8 cellular contexts compared by ENCODE assay signal in genomic region chr13:44142540-44142867, GRCh38.
DNase-seq lines count a peak whose midpoint lies in the region; ATAC-seq and TF ChIP-seq lines count a peak whose summit lies in the region.

No MANE protein-coding gene starts in this region.

- CTCF ChIA-PET in activated B cell treated with CpG ODN at 0.5 μM for 24 hours (lab: Charles Lee) = interaction anchor here (0.8 to 1.1 kb wide), 2 partner anchors 294 to 296 kb away, joined by 3 read pairs; no protein-coding TSS in a partner anchor

- H3K27ac Mint-ChIP-seq in activated B cell treated with CpG ODN at 0.5 μM for 24 hours = peak overlapping the region; percentile 86

- DNase-seq in HAP-1 (ENCODE audit: low spot score in 2 of 2) = no peak
- DNase-seq in activated B cell treated with CpG ODN at 0.5 μM for 24 hours = no peak
- DNase-seq in left ventricle myocardium inferior = no peak
- DNase-seq in LoVo (ENCODE audit: low spot score) = no peak
- no peak for DNase-seq in NCI-H524 (lab: John Stamatoyannopoulos, UW)

- intact Hi-C loops in activated B cell treated with CpG ODN at 0.5 μM for 24 hours (cut with micrococcal nuclease) (loop anchor here (1.0 to 10.0 kb wide), 7 partner anchors 117 to 1868 kb away; partner anchors contain the start of genes AKAP11, CCDC122, COG3 and GPALPP1), left ventricle myocardium inferior (cut with micrococcal nuclease) (no loop called here)

- no peaks in the 10 kb centered on the region for H3K36me3 ChIP-seq in HAP-1 (replicated peaks)
- no peaks in the 10 kb centered on the region for H3K36me3 ChIP-seq in left ventricle myocardium inferior
- no peaks in the 10 kb centered on the region for H3K36me3 ChIP-seq in skeletal muscle satellite cell (ENCODE audit: insufficient read depth, low read length)

- H3K4me3 Mint-ChIP-seq in activated B cell treated with CpG ODN at 0.5 μM for 24 hours = peak overlapping the region; percentile 93

- H3K4me3 ChIP-seq in HAP-1 = peak overlapping the region; percentile 43
- peak overlapping the region; percentile 68 for H3K4me3 ChIP-seq in left ventricle myocardium inferior
- H3K4me3 ChIP-seq in skeletal muscle satellite cell (ENCODE audit: low read length) = peak overlapping the region; percentile 75

- in situ Hi-C loops in HAP-1 (cut with MboI; ENCODE audit: low sequenced_read_pairs) = no loop called here

- no peaks in the 10 kb centered on the region for H3K36me3 Mint-ChIP-seq in activated B cell treated with CpG ODN at 0.5 μM for 24 hours (ENCODE audit: low read depth)

- POLR2A ChIA-PET in activated B cell treated with CpG ODN at 0.5 μM for 24 hours (lab: Charles Lee) = interaction anchor here (1.3 to 2.1 kb wide), 4 partner anchors 131 to 294 kb away, joined by 4 to 14 read pairs (median 10); partner anchors contain the start of genes CCDC122 and LACC1

- peak overlapping the region; percentile 90 for H3K27ac ChIP-seq in left ventricle myocardium inferior (replicated peaks)

- H3K4me1 ChIP-seq in HAP-1 (peaks cover 7% of the 10 kb centered on the region), left ventricle myocardium inferior (peaks cover 18% of the 10 kb centered on the region), skeletal muscle satellite cell (ENCODE audit: control insufficient read depth, insufficient read depth, low read length) (peaks cover 23% of the 10 kb centered on the region)

- no peaks in the 10 kb centered on the region for H3K9me3 ChIP-seq in HAP-1
- no peaks in the 10 kb centered on the region for H3K9me3 ChIP-seq in left ventricle myocardium inferior (replicated peaks)
- no peaks in the 10 kb centered on the region for H3K9me3 ChIP-seq in skeletal muscle satellite cell (replicated peaks; ENCODE audit: low read length)

- ATAC-seq in activated B cell treated with CpG ODN at 0.5 μM for 24 hours (ENCODE audit: low read depth) (no peak), GM19328 (IDR thresholded peaks at IDR 0.05; ENCODE audit: unreplicated experiment) (no peak), GM21360 (IDR thresholded peaks at IDR 0.05; ENCODE audit: unreplicated experiment) (no peak)

- peaks cover 33% of the 10 kb centered on the region for H3K4me1 Mint-ChIP-seq in activated B cell treated with CpG ODN at 0.5 μM for 24 hours

- H3K27me3 Mint-ChIP-seq in activated B cell treated with CpG ODN at 0.5 μM for 24 hours = peaks cover 8% of the 10 kb centered on the region

- H3K9ac ChIP-seq in skeletal muscle satellite cell (ENCODE audit: low read depth, low read length) = peak overlapping the region; percentile 88

- peaks cover 3% of the 10 kb centered on the region for H3K9me3 Mint-ChIP-seq in activated B cell treated with CpG ODN at 0.5 μM for 24 hours

- peak overlapping the region; percentile 94 for H3K4me2 ChIP-seq in skeletal muscle satellite cell (ENCODE audit: low read length)

- H3K27me3 ChIP-seq in HAP-1 (ENCODE audit: low read depth) (no peaks in the 10 kb centered on the region), left ventricle myocardium inferior (ENCODE audit: low read depth) (no peaks in the 10 kb centered on the region), skeletal muscle satellite cell (ENCODE audit: control insufficient read depth, insufficient read depth, low read length) (no peaks in the 10 kb centered on the region)

- TF ChIP-seq CTCF in activated B cell treated with CpG ODN at 0.5 μM for 24 hours (IDR thresholded peaks at IDR 0.05) (no peak), left ventricle myocardium inferior (IDR thresholded peaks at IDR 0.05; ENCODE audit: borderline replicate concordance) (no peak)
